In genomic region chr5:17492770-17493169, GRCh38 we compare ENCODE assay signal across 29 cellular contexts. TPM values are rescaled to one million over a fixed set of nuclear protein-coding genes. Genes with fewer than 3 reads are reported as not detected.
DNase-seq lines count a peak whose midpoint lies in the region; ATAC-seq, FAIRE-seq and TF ChIP-seq lines count a peak whose summit lies in the region.
"Had no signal": no experiment of that assay in that cellular context is flagged by ENCODE, and none has a peak within 500 bp of the region (broad histone marks: within the 10 kb centered on the region; RNA-seq: fewer than 3 reads in every experiment).

No MANE protein-coding gene starts in this region.

- peaks cover 2% of the 10 kb centered on the region for H3K9me3 Mint-ChIP-seq in activated CD4-positive, alpha-beta T cell treated with anti-CD3 and anti-CD28 coated beads, Interleukin-2, amount 10 ng/mL, durations not matched to agents 7 days and 5 days
- H3K9me3 Mint-ChIP-seq in nephron progenitor cell, result peaks cover 4% of the 10 kb centered on the region

- no peaks in the 10 kb centered on the region for H3K36me3 Mint-ChIP-seq in activated CD4-positive, alpha-beta T cell treated with anti-CD3 and anti-CD28 coated beads, Interleukin-2, amount 10 ng/mL, durations not matched to agents 7 days and 5 days (ENCODE audit: low read depth)
- no peaks in the 10 kb centered on the region for H3K36me3 Mint-ChIP-seq in nephron progenitor cell (ENCODE audit: low read depth)
- H3K36me3 Mint-ChIP-seq: CD14-positive monocyte; CD4-positive, alpha-beta memory T cell; CD4-positive, CD25-positive, alpha-beta regulatory T cell; CD8-positive, alpha-beta memory T cell had no signal

- no peaks in the 10 kb centered on the region for H3K9me1 ChIP-seq in K562 (ENCODE audit: control insufficient read depth, insufficient read depth, low read length)

- H3K4me3 Mint-ChIP-seq in activated CD4-positive, alpha-beta T cell treated with anti-CD3 and anti-CD28 coated beads, Interleukin-2, amount 10 ng/mL, durations not matched to agents 7 days and 5 days, result no peak overlapping the region
- no peak overlapping the region for H3K4me3 Mint-ChIP-seq in nephron progenitor cell
- H3K4me3 Mint-ChIP-seq: CD14-positive monocyte; CD4-positive, alpha-beta memory T cell; CD4-positive, CD25-positive, alpha-beta regulatory T cell; CD8-positive, alpha-beta memory T cell had no signal

- H3K36me3 ChIP-seq in HEK293 (ENCODE audit: control insufficient read depth in 2 of 2, insufficient read depth in 1 of 2, low read length in 2 of 2) (no peaks in the 10 kb centered on the region), K562 (ENCODE audit: control insufficient read depth, insufficient read depth, low read length) (no peaks in the 10 kb centered on the region)
- H3K36me3 ChIP-seq: BE2C, BLaER1 had no signal

- CTCF ChIA-PET in HEK293 (lab: Yijun Ruan, JAX) (no interaction called here), K562 (lab: Yijun Ruan, JAX; ENCODE audit: low intra/inter-chr PET ratio) (no interaction called here)
- CTCF ChIA-PET in activated CD4-positive, alpha-beta T cell treated with anti-CD3 and anti-CD28 coated beads, Interleukin-2, amount 10 ng/mL, durations not matched to agents 7 days and 5 days (lab: Charles Lee), result no interaction called here

- TF ChIP-seq EP300 in K562 (IDR thresholded peaks at IDR 0.05; ENCODE audit: low read length), result no peak

- TF ChIP-seq POLR2A in K562 (conservative IDR thresholded peaks at IDR 0.05), result no peak

- H3K27ac ChIP-seq in HEK293 (ENCODE audit: extremely low read depth, low read depth, low read length) (no peak overlapping the region), K562 (ENCODE audit: extremely low read depth, low read depth, low read length) (no peak overlapping the region)
- H3K27ac ChIP-seq: BLaER1 had no signal

- H3K9ac ChIP-seq in K562 (ENCODE audit: insufficient read depth in 1 of 2, low read depth in 2 of 2, low read length in 2 of 2), result no peak overlapping the region
- H3K9ac ChIP-seq: BLaER1 had no signal

- H3K79me2 ChIP-seq in K562 (ENCODE audit: control insufficient read depth, insufficient read depth, low read length), result no peaks in the 10 kb centered on the region

- H3K27me3 Mint-ChIP-seq in activated CD4-positive, alpha-beta T cell treated with anti-CD3 and anti-CD28 coated beads, Interleukin-2, amount 10 ng/mL, durations not matched to agents 7 days and 5 days, result no peaks in the 10 kb centered on the region
- peaks cover 6% of the 10 kb centered on the region for H3K27me3 Mint-ChIP-seq in nephron progenitor cell (ENCODE audit: low read depth, poor library complexity)
- H3K27me3 Mint-ChIP-seq: CD4-positive, alpha-beta memory T cell; CD4-positive, CD25-positive, alpha-beta regulatory T cell; CD8-positive, alpha-beta memory T cell had no signal

- no peak for TF ChIP-seq CTCF in HEK293 (tag by site-specific recombination; IDR thresholded peaks at IDR 0.05)
- no peak for TF ChIP-seq CTCF in K562 (IDR thresholded peaks at IDR 0.05 in 2 of 3, conservative IDR thresholded peaks at IDR 0.05 in 1 of 3; ENCODE audit: insufficient read depth in 2 of 3, low read depth in 1 of 3, low read length in 3 of 3)
- no peak for TF ChIP-seq CTCF in nephron progenitor cell (IDR thresholded peaks at IDR 0.05)

- in situ Hi-C loops in K562 (cut with MboI), result loop anchor here (25.0 kb wide), 1 partner anchor 820 kb away; no protein-coding TSS in a partner anchor

- H3K27me3 ChIP-seq in K562 (ENCODE audit: control insufficient read depth in 2 of 2, insufficient read depth in 2 of 2, low read length in 2 of 2), result no peaks in the 10 kb centered on the region
- H3K27me3 ChIP-seq: BE2C, BLaER1 had no signal

- H4K20me1 ChIP-seq in K562 (replicated peaks; ENCODE audit: control insufficient read depth, insufficient read depth, low read length), result no peaks in the 10 kb centered on the region
- H4K20me1 ChIP-seq: BLaER1 had no signal

- H3K4me1 Mint-ChIP-seq in activated CD4-positive, alpha-beta T cell treated with anti-CD3 and anti-CD28 coated beads, Interleukin-2, amount 10 ng/mL, durations not matched to agents 7 days and 5 days, result no peaks in the 10 kb centered on the region
- H3K4me1 Mint-ChIP-seq in nephron progenitor cell, result no peaks in the 10 kb centered on the region
- H3K4me1 Mint-ChIP-seq: CD14-positive monocyte; CD4-positive, alpha-beta memory T cell; CD4-positive, CD25-positive, alpha-beta regulatory T cell; CD8-positive, alpha-beta memory T cell had no signal

- POLR2A ChIA-PET in HEK293 (lab: Yijun Ruan, JAX), result no interaction called here
- POLR2A ChIA-PET in K562 (lab: Yijun Ruan, JAX), result no interaction called here
- POLR2A ChIA-PET in activated CD4-positive, alpha-beta T cell treated with anti-CD3 and anti-CD28 coated beads, Interleukin-2, amount 10 ng/mL, durations not matched to agents 7 days and 5 days (lab: Charles Lee), result no interaction called here

- H3K9me3 ChIP-seq in HEK293 (ENCODE audit: control insufficient read depth, insufficient read depth, low read depth, low read length), result no peaks in the 10 kb centered on the region; the same call in none of the 2 replicates
- no peaks in the 10 kb centered on the region for H3K9me3 ChIP-seq in K562 (replicated peaks; ENCODE audit: control insufficient read depth, insufficient read depth, low read depth, low read length)
- H3K9me3 ChIP-seq: BE2C had no signal

- TF ChIP-seq RAD21 in K562 (CRISPR knock-in tag; conservative IDR thresholded peaks at IDR 0.05 in 1 of 2, IDR thresholded peaks at IDR 0.05 in 1 of 2), result no peak

- DNase-seq in K562 (ENCODE audit: extremely low read depth in 1 of 4, low spot score in 3 of 4) (no peak), nephron progenitor cell (no peak)
- DNase-seq in activated CD4-positive, alpha-beta T cell treated with anti-CD3 and anti-CD28 coated beads, Interleukin-2, amount 10 ng/mL, durations not matched to agents 7 days and 5 days, result no peak
- DNase-seq: 8988T; ACHN; BE2C; C1 segment of cervical spinal cord; CD4-positive, alpha-beta memory T cell; CD4-positive, CD25-positive, alpha-beta regulatory T cell; CD8-positive, alpha-beta memory T cell; COR-L47; DMS 273 treated with DMSO at 0.1 percent for 48 hours; DMS153; DMS53; DMS79; DND-41; EL; GDM1 had no signal

- 0% methylated on average over 3 of the region's 3 CpGs for WGBS in K562 (ENCODE audit: insufficient coverage, low coverage, missing lambda C conversion rate)

- ATAC-seq in K562 (no peak), GM21529 (IDR thresholded peaks at IDR 0.05; ENCODE audit: unreplicated experiment) (no peak)
- ATAC-seq: GM12878 had no signal

- H3K27ac Mint-ChIP-seq in activated CD4-positive, alpha-beta T cell treated with anti-CD3 and anti-CD28 coated beads, Interleukin-2, amount 10 ng/mL, durations not matched to agents 7 days and 5 days, result no peak overlapping the region
- no peak overlapping the region for H3K27ac Mint-ChIP-seq in nephron progenitor cell
- H3K27ac Mint-ChIP-seq: CD14-positive monocyte; CD4-positive, alpha-beta memory T cell; CD4-positive, CD25-positive, alpha-beta regulatory T cell; CD8-positive, alpha-beta memory T cell had no signal

- H3K4me3 ChIP-seq in HEK293 (ENCODE audit: low read depth, low read length) (no peak overlapping the region), K562 (no peak overlapping the region)
- H3K4me3 ChIP-seq: BLaER1, GM12878 had no signal

- no peaks in the 10 kb centered on the region for H3K4me1 ChIP-seq in HEK293 (ENCODE audit: control insufficient read depth, insufficient read depth, low read length)
- no peaks in the 10 kb centered on the region for H3K4me1 ChIP-seq in K562 (replicated peaks in 1 of 2; ENCODE audit: control insufficient read depth in 2 of 2, insufficient read depth in 2 of 2, low read length in 2 of 2)

- no TSS peak for BruUV-seq in K562 (replicated peaks; lab: Mats Ljungman, UMichigan)

- intact Hi-C loops in K562 (cut with micrococcal nuclease), result no loop called here

- no peak for FAIRE-seq in K562 (lab: Jason Lieb, UNC)
- FAIRE-seq: A204.1, GM12878, GM12892 had no signal

- no peak overlapping the region for H2AFZ ChIP-seq in K562 (ENCODE audit: low read depth, low read length)

- no peak overlapping the region for H3K4me2 ChIP-seq in K562 (ENCODE audit: insufficient read depth, low read length)
- H3K4me2 ChIP-seq: BLaER1 had no signal

RNA-seq across cellular contexts. Expression of gene TAF11L2, which starts 5.3 kb away (rescaled TPM):
- total RNA-seq in K562 (2011; cell fraction: chromatin; rRNA removed; ENCODE audit: low replicate concordance), result not detected in 2 replicates
- total RNA-seq in K562 (2011; cell fraction: nucleolus; rRNA removed), result not detected in 2 replicates
- not detected in 2 replicates for total RNA-seq in K562 (2011; cell fraction: nucleoplasm; rRNA removed)
- total RNA-seq in K562 (2014; rRNA removed), result not detected in 2 replicates
- total RNA-seq in K562 (2014; rRNA removed; fragmentation: Illumina TruSeq; extraction: Trizol), result not detected in 2 replicates
- total RNA-seq in K562 (2015; rRNA removed; fragmentation: Illumina TruSeq; extraction: Trizol), result not detected in 2 replicates
- total RNA-seq in K562 (2021), result not detected in 2 replicates
- polyA plus RNA-seq in K562 (2011; rRNA removed), result not detected in 2 replicates
- not detected in 2 replicates for polyA plus RNA-seq in K562 (2011; cell fraction: cytosol; rRNA removed)
- polyA plus RNA-seq in K562 (2011; cell fraction: nucleus; rRNA removed), result not detected in 2 replicates
- not detected in 2 replicates for polyA plus RNA-seq in K562 (2012)
- not detected in 2 replicates for polyA plus RNA-seq in K562 (2014; fragmentation: Illumina TruSeq; extraction: Trizol)
- polyA plus RNA-seq in K562 (2014; fragmentation: Nextera tagmentation; extraction: Ambion mirVana), result not detected
- not detected in 2 replicates for polyA plus RNA-seq in K562 (2014; rRNA removed)
- polyA minus RNA-seq in K562 (2011; rRNA and poly(A)+ RNA removed), result not detected in 2 replicates
- not detected in 2 replicates for polyA minus RNA-seq in K562 (2011; cell fraction: cytosol; rRNA and poly(A)+ RNA removed)
- not detected in 2 replicates for polyA minus RNA-seq in K562 (2011; cell fraction: nucleus; rRNA and poly(A)+ RNA removed)
- total RNA-seq in activated CD4-positive, alpha-beta T cell treated with anti-CD3 and anti-CD28 coated beads, Interleukin-2, amount 10 ng/mL, durations not matched to agents 7 days and 5 days, result not detected
- total RNA-seq: A673; CD4-positive, alpha-beta memory T cell; CD4-positive, CD25-positive, alpha-beta regulatory T cell; CD8-positive, alpha-beta memory T cell; Daoy; G401; GM12878 had no signal
- polyA plus RNA-seq: AG04450; CD14-positive monocyte; CD4-positive, alpha-beta memory T cell; CD4-positive, CD25-positive, alpha-beta regulatory T cell; CD8-positive, alpha-beta memory T cell; GM12878 had no signal

RNA-seq across cellular contexts. Expression of gene TAF11L3, which starts 25.4 kb away (rescaled TPM):
- total RNA-seq in K562 (2011; cell fraction: chromatin; rRNA removed; ENCODE audit: low replicate concordance), result not detected in 2 replicates
- not detected in 2 replicates for total RNA-seq in K562 (2011; cell fraction: nucleolus; rRNA removed)
- not detected in 2 replicates for total RNA-seq in K562 (2011; cell fraction: nucleoplasm; rRNA removed)
- total RNA-seq in K562 (2014; rRNA removed) (not detected in 2 replicates), K562 (2014; rRNA removed; fragmentation: Illumina TruSeq; extraction: Trizol) (not detected in 2 replicates), K562 (2015; rRNA removed; fragmentation: Illumina TruSeq; extraction: Trizol) (not detected in 2 replicates), K562 (2021) (not detected in 2 replicates)
- polyA plus RNA-seq in K562 (2011; rRNA removed) (not detected in 2 replicates), K562 (2014; fragmentation: Illumina TruSeq; extraction: Trizol) (not detected in 2 replicates), K562 (2014; fragmentation: Nextera tagmentation; extraction: Ambion mirVana) (not detected), K562 (2014; rRNA removed) (0.20 TPM in 1 of 2 replicates, not detected in the other)
- not detected in 2 replicates for polyA plus RNA-seq in K562 (2011; cell fraction: cytosol; rRNA removed)
- not detected in 2 replicates for polyA plus RNA-seq in K562 (2011; cell fraction: nucleus; rRNA removed)
- not detected in 2 replicates for polyA plus RNA-seq in K562 (2012)
- not detected in 2 replicates for polyA minus RNA-seq in K562 (2011; rRNA and poly(A)+ RNA removed)
- not detected in 2 replicates for polyA minus RNA-seq in K562 (2011; cell fraction: cytosol; rRNA and poly(A)+ RNA removed)
- not detected in 2 replicates for polyA minus RNA-seq in K562 (2011; cell fraction: nucleus; rRNA and poly(A)+ RNA removed)
- not detected for total RNA-seq in activated CD4-positive, alpha-beta T cell treated with anti-CD3 and anti-CD28 coated beads, Interleukin-2, amount 10 ng/mL, durations not matched to agents 7 days and 5 days
- total RNA-seq: A673; CD4-positive, alpha-beta memory T cell; CD4-positive, CD25-positive, alpha-beta regulatory T cell; CD8-positive, alpha-beta memory T cell; Daoy; G401; GM12878 had no signal
- polyA plus RNA-seq: AG04450; CD14-positive monocyte; CD4-positive, alpha-beta memory T cell; CD4-positive, CD25-positive, alpha-beta regulatory T cell; CD8-positive, alpha-beta memory T cell; GM12878 had no signal

RNA-seq across cellular contexts. Expression of gene TAF11L4, which starts 28.8 kb away (rescaled TPM):
- total RNA-seq in K562 (2011; cell fraction: chromatin; rRNA removed; ENCODE audit: low replicate concordance), result not detected in 2 replicates
- not detected in 2 replicates for total RNA-seq in K562 (2011; cell fraction: nucleolus; rRNA removed)
- total RNA-seq in K562 (2011; cell fraction: nucleoplasm; rRNA removed), result not detected in 2 replicates
- not detected in 2 replicates for total RNA-seq in K562 (2014; rRNA removed)
- total RNA-seq in K562 (2014; rRNA removed; fragmentation: Illumina TruSeq; extraction: Trizol), result not detected in 2 replicates
- total RNA-seq in K562 (2015; rRNA removed; fragmentation: Illumina TruSeq; extraction: Trizol), result not detected in 2 replicates
- total RNA-seq in K562 (2021), result not detected in 2 replicates
- not detected in 2 replicates for polyA plus RNA-seq in K562 (2011; rRNA removed)
- polyA plus RNA-seq in K562 (2011; cell fraction: cytosol; rRNA removed), result not detected in 2 replicates
- polyA plus RNA-seq in K562 (2011; cell fraction: nucleus; rRNA removed), result not detected in 2 replicates
- polyA plus RNA-seq in K562 (2012), result not detected in 2 replicates
- not detected in 2 replicates for polyA plus RNA-seq in K562 (2014; fragmentation: Illumina TruSeq; extraction: Trizol)
- polyA plus RNA-seq in K562 (2014; fragmentation: Nextera tagmentation; extraction: Ambion mirVana), result not detected
- not detected in 2 replicates for polyA plus RNA-seq in K562 (2014; rRNA removed)
- not detected in 2 replicates for polyA minus RNA-seq in K562 (2011; rRNA and poly(A)+ RNA removed)
- polyA minus RNA-seq in K562 (2011; cell fraction: cytosol; rRNA and poly(A)+ RNA removed), result not detected in 2 replicates
- polyA minus RNA-seq in K562 (2011; cell fraction: nucleus; rRNA and poly(A)+ RNA removed), result not detected in 2 replicates
- total RNA-seq in activated CD4-positive, alpha-beta T cell treated with anti-CD3 and anti-CD28 coated beads, Interleukin-2, amount 10 ng/mL, durations not matched to agents 7 days and 5 days, result not detected
- total RNA-seq: A673; CD4-positive, alpha-beta memory T cell; CD4-positive, CD25-positive, alpha-beta regulatory T cell; CD8-positive, alpha-beta memory T cell; Daoy; G401; GM12878 had no signal
- polyA plus RNA-seq: AG04450; CD14-positive monocyte; CD4-positive, alpha-beta memory T cell; CD4-positive, CD25-positive, alpha-beta regulatory T cell; CD8-positive, alpha-beta memory T cell; GM12878 had no signal

RNA-seq across cellular contexts. Expression of gene TAF11L5, which starts 32.3 kb away (rescaled TPM):
- 1.5 and 10.5 TPM in 2 replicates for total RNA-seq in K562 (2011; cell fraction: chromatin; rRNA removed; ENCODE audit: low replicate concordance)
- total RNA-seq in K562 (2011; cell fraction: nucleolus; rRNA removed), result 3.8 and 9.5 TPM in 2 replicates
- 2.9 and 3.1 TPM in 2 replicates for total RNA-seq in K562 (2011; cell fraction: nucleoplasm; rRNA removed)
- total RNA-seq in K562 (2014; rRNA removed) (0.57 and 0.68 TPM in 2 replicates), K562 (2014; rRNA removed; fragmentation: Illumina TruSeq; extraction: Trizol) (0.29 TPM in 1 of 2 replicates, not detected in the other), K562 (2015; rRNA removed; fragmentation: Illumina TruSeq; extraction: Trizol) (not detected in 2 replicates), K562 (2021) (0.53 TPM in 1 of 2 replicates, not detected in the other)
- polyA plus RNA-seq in K562 (2011; rRNA removed) (3.7 TPM in 1 of 2 replicates, not detected in the other), K562 (2014; fragmentation: Illumina TruSeq; extraction: Trizol) (not detected in 2 replicates), K562 (2014; fragmentation: Nextera tagmentation; extraction: Ambion mirVana) (under 1 TPM in 1 of 2 experiments, not detected in 1; 0.27 TPM), K562 (2014; rRNA removed) (0.20 TPM in 1 of 2 replicates, not detected in the other)
- polyA plus RNA-seq in K562 (2011; cell fraction: cytosol; rRNA removed), result 2.4 TPM in 1 of 2 replicates, not detected in the other
- polyA plus RNA-seq in K562 (2011; cell fraction: nucleus; rRNA removed), result 4.9 TPM in 1 of 2 replicates, not detected in the other
- polyA plus RNA-seq in K562 (2012), result 0.78 and 0.87 TPM in 2 replicates
- 1.7 and 18.8 TPM in 2 replicates for polyA minus RNA-seq in K562 (2011; rRNA and poly(A)+ RNA removed)
- 2.7 TPM in 1 of 2 replicates, not detected in the other for polyA minus RNA-seq in K562 (2011; cell fraction: cytosol; rRNA and poly(A)+ RNA removed)
- 4.2 and 36.1 TPM in 2 replicates for polyA minus RNA-seq in K562 (2011; cell fraction: nucleus; rRNA and poly(A)+ RNA removed)
- total RNA-seq in activated CD4-positive, alpha-beta T cell treated with anti-CD3 and anti-CD28 coated beads, Interleukin-2, amount 10 ng/mL, durations not matched to agents 7 days and 5 days, result not detected
- total RNA-seq: CD4-positive, alpha-beta memory T cell; CD4-positive, CD25-positive, alpha-beta regulatory T cell; CD8-positive, alpha-beta memory T cell; Daoy; G401; GM12878 had no signal
- polyA plus RNA-seq: AG04450; CD14-positive monocyte; CD4-positive, alpha-beta memory T cell; CD4-positive, CD25-positive, alpha-beta regulatory T cell; CD8-positive, alpha-beta memory T cell; GM12878 had no signal

RNA-seq across cellular contexts. Expression of gene TAF11L6, which starts 35.7 kb away (rescaled TPM):
- not detected in 2 replicates for total RNA-seq in K562 (2011; cell fraction: chromatin; rRNA removed; ENCODE audit: low replicate concordance)
- total RNA-seq in K562 (2011; cell fraction: nucleolus; rRNA removed), result not detected in 2 replicates
- total RNA-seq in K562 (2011; cell fraction: nucleoplasm; rRNA removed), result not detected in 2 replicates
- total RNA-seq in K562 (2014; rRNA removed) (not detected in 2 replicates), K562 (2014; rRNA removed; fragmentation: Illumina TruSeq; extraction: Trizol) (not detected in 2 replicates), K562 (2015; rRNA removed; fragmentation: Illumina TruSeq; extraction: Trizol) (not detected in 2 replicates), K562 (2021) (not detected in 2 replicates)
- polyA plus RNA-seq in K562 (2011; rRNA removed) (not detected in 2 replicates), K562 (2014; fragmentation: Illumina TruSeq; extraction: Trizol) (not detected in 2 replicates), K562 (2014; fragmentation: Nextera tagmentation; extraction: Ambion mirVana) (not detected), K562 (2014; rRNA removed) (not detected in 2 replicates)
- not detected in 2 replicates for polyA plus RNA-seq in K562 (2011; cell fraction: cytosol; rRNA removed)
- polyA plus RNA-seq in K562 (2011; cell fraction: nucleus; rRNA removed), result not detected in 2 replicates
- not detected in 2 replicates for polyA plus RNA-seq in K562 (2012)
- not detected in 2 replicates for polyA minus RNA-seq in K562 (2011; rRNA and poly(A)+ RNA removed)
- not detected in 2 replicates for polyA minus RNA-seq in K562 (2011; cell fraction: cytosol; rRNA and poly(A)+ RNA removed)
- not detected in 2 replicates for polyA minus RNA-seq in K562 (2011; cell fraction: nucleus; rRNA and poly(A)+ RNA removed)
- total RNA-seq in activated CD4-positive, alpha-beta T cell treated with anti-CD3 and anti-CD28 coated beads, Interleukin-2, amount 10 ng/mL, durations not matched to agents 7 days and 5 days, result not detected
- total RNA-seq: A673; CD4-positive, alpha-beta memory T cell; CD4-positive, CD25-positive, alpha-beta regulatory T cell; CD8-positive, alpha-beta memory T cell; Daoy; G401; GM12878 had no signal
- polyA plus RNA-seq: AG04450; CD14-positive monocyte; CD4-positive, alpha-beta memory T cell; CD4-positive, CD25-positive, alpha-beta regulatory T cell; CD8-positive, alpha-beta memory T cell; GM12878 had no signal

Comparison
In these comparisons a context has a peak if more than half of its experiments do, and no peak if none do; other contexts are left out.
1. Of the 44 proteins assayed by ChIP-seq in both K562 and HEK293: peak only in K562: none; only in HEK293: none; in both: ZNF146; in neither: 43.